ENCODE assay signal across 8 cellular contexts in the genomic region with DNA sequence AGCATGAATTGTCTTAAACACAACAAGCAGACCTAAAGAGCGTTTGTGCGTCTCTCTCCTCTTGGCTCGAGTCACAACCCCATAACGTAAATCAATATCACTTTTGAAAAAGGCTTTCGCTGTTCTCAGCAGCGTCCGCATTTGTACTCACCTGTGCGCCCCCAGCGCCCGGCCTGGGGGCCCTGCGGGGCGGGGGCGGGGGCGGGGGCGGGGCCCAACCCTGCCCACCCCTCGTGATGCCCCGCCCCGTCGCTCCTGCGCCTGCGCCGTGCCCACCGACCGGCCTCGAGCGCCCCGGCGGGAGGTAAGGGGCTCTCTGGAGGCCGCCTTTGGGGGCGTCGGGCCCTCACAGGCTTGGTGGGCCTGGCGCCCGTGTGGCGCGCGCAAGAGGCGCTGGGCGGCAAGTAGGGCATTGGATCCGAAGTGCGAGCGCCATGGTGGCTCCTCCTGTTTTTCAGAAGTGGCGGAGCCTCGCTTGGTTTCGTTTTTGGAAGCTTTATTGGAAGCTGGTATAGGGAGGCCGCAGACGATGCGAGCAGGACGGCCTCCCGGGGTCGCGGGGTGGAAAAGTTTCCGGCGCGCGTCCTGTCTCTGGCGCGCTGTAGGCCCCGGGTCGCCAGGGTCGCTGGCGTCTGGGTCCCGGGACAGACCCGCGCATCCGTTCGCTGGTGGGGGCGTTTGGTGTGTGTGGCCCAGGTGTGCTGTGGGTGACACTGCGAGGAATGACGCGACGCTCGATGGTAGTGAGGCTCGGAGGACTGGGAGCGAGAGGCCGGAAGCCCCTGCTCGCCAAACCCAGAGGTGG. TPM values are rescaled to one million over a fixed set of nuclear protein-coding genes. Genes with fewer than 3 reads are reported as not detected.
DNase-seq lines count a peak whose midpoint lies in the region; ATAC-seq and TF ChIP-seq lines count a peak whose summit lies in the region.

A gene (plus strand): TSS at position 252 of the 805 bp plus-strand sequence. CDS start 8,586 bp downstream, outside the sequence.

- no peak for TF ChIP-seq CTCF in AG09319 (IDR thresholded peaks at IDR 0.05; ENCODE audit: low read depth, low read length)
- no peak for TF ChIP-seq CTCF in left lung (IDR thresholded peaks at IDR 0.05)

- CTCF ChIA-PET in activated CD4-positive, alpha-beta T cell treated with anti-CD3 and anti-CD28 coated beads, Interleukin-2, amount 10 ng/mL, durations not matched to agents 7 days and 5 days (lab: Charles Lee), result interaction anchor here (0.8 to 2.6 kb wide), 9 partner anchors 9 to 56 kb away, joined by 3 to 11 read pairs (median 4); no protein-coding TSS in a partner anchor

- peaks cover 26% of the 10 kb centered on the region for H3K4me1 Mint-ChIP-seq in activated CD4-positive, alpha-beta T cell treated with anti-CD3 and anti-CD28 coated beads, Interleukin-2, amount 10 ng/mL, durations not matched to agents 7 days and 5 days

- ATAC-seq in GM18909 (IDR thresholded peaks at IDR 0.05; ENCODE audit: poor library complexity, unreplicated experiment), result peak; percentile 89
- peak; percentile 88 for ATAC-seq in HG03175 (IDR thresholded peaks at IDR 0.05; ENCODE audit: unreplicated experiment)
- ATAC-seq in left lung, result peak; percentile 98

- peak within 1 kb of the TSS; percentile 94 for H3K4me3 Mint-ChIP-seq in activated CD4-positive, alpha-beta T cell treated with anti-CD3 and anti-CD28 coated beads, Interleukin-2, amount 10 ng/mL, durations not matched to agents 7 days and 5 days

- H3K9me3 ChIP-seq in left lung, result no peaks in the 10 kb centered on the region

- no peaks in the 10 kb centered on the region for H3K27me3 ChIP-seq in left lung

- POLR2A ChIA-PET in activated CD4-positive, alpha-beta T cell treated with anti-CD3 and anti-CD28 coated beads, Interleukin-2, amount 10 ng/mL, durations not matched to agents 7 days and 5 days (lab: Charles Lee), result interaction anchor here (0.7 to 1.0 kb wide), 3 partner anchors 14 to 82 kb away, joined by 3 to 5 read pairs (median 3); no protein-coding TSS in a partner anchor

- peaks cover 9% of the 10 kb centered on the region for H3K36me3 Mint-ChIP-seq in activated CD4-positive, alpha-beta T cell treated with anti-CD3 and anti-CD28 coated beads, Interleukin-2, amount 10 ng/mL, durations not matched to agents 7 days and 5 days (ENCODE audit: low read depth)

- peak; percentile 37 for DNase-seq in AG09319 (ENCODE audit: extremely low read depth, low read depth)
- peak; percentile 53 for DNase-seq in NCI-H460 (ENCODE audit: extremely low read depth, low read depth)
- peak; percentile 78 for DNase-seq in activated CD4-positive, alpha-beta T cell treated with anti-CD3 and anti-CD28 coated beads, Interleukin-2, amount 10 ng/mL, durations not matched to agents 7 days and 5 days
- DNase-seq in dedifferentiated amniotic fluid mesenchymal stem cell (ENCODE audit: extremely low spot score), result peak; percentile 68
- DNase-seq in left lung, result peak; percentile 77 to 93
- peak; percentile 68 to 74 for DNase-seq in stimulated activated CD4-positive, alpha-beta T cell treated with anti-CD3 and anti-CD28 coated beads, Interleukin-2, amount 100 ng/mL, for 48 hours

- H3K27me3 Mint-ChIP-seq in activated CD4-positive, alpha-beta T cell treated with anti-CD3 and anti-CD28 coated beads, Interleukin-2, amount 10 ng/mL, durations not matched to agents 7 days and 5 days, result peaks cover 13% of the 10 kb centered on the region

- H3K4me3 ChIP-seq in left lung, result peak within 1 kb of the TSS; percentile 77 to 83

- H3K27ac Mint-ChIP-seq in activated CD4-positive, alpha-beta T cell treated with anti-CD3 and anti-CD28 coated beads, Interleukin-2, amount 10 ng/mL, durations not matched to agents 7 days and 5 days, result peak within 1 kb of the TSS; percentile 98

- peaks cover 5 to 21% of the 10 kb centered on the region in 2 donors for H3K4me1 ChIP-seq in left lung

- intact Hi-C loops in left lung (cut with DNase I), result no loop called here

- H3K9me3 Mint-ChIP-seq in activated CD4-positive, alpha-beta T cell treated with anti-CD3 and anti-CD28 coated beads, Interleukin-2, amount 10 ng/mL, durations not matched to agents 7 days and 5 days, result peaks cover 3% of the 10 kb centered on the region

- no peaks in the 10 kb centered on the region for H3K36me3 ChIP-seq in left lung

- H3K27ac ChIP-seq in left lung, result peak within 1 kb of the TSS; percentile 94 to 98

RNA-seq across cellular contexts. Expression of the gene that starts here (rescaled TPM):
- 15.1 and 19.5 TPM in 2 replicates for total RNA-seq in NCI-H460 (2014; rRNA removed; shearing (Covaris generic))
- 15.7 and 20.8 TPM in 2 replicates for polyA plus RNA-seq in NCI-H460 (2014; cell fraction: nucleus; rRNA removed)
- total RNA-seq in activated CD4-positive, alpha-beta T cell treated with anti-CD3 and anti-CD28 coated beads, Interleukin-2, amount 10 ng/mL, durations not matched to agents 7 days and 5 days, result 10 to 100 TPM; 36.0 to 36.2 TPM
- total RNA-seq in left lung, result 10 to 100 TPM; 34.3 to 37.3 TPM

Comparison
In these comparisons a context has a peak if more than half of its experiments do, and no peak if none do; other contexts are left out.
1. Peak in every context shown above with its lines: DNase-seq, ATAC-seq, H3K4me3 ChIP-seq and H3K27ac ChIP-seq.